In the genomic region with DNA sequence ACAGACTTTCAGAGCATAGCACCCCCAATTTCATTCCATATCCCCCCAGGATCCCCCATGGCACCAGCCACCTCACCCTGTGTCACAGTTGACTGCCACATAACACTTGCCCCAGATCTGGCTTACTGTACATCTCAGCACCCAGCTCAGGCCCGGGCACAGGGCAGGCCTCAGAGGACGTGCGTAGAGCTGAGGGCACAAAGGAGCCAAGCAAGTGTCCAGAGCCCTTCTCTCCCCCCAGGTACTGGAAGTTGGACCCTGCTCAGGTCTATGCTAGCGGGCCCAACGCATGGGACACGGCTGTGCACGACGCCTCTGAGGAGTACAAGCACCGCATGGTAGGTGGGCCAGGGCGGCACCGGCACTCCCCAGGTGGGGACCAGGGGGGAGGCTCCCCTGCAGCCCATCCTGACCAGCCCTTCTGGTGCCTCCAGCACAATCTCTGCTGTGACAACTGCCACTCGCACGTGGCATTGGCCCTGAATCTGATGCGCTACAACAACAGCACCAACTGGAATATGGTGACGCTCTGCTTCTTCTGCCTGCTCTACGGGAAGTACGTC, we compare ENCODE assay signal across 17 cellular contexts. TPM values are rescaled to one million over a fixed set of nuclear protein-coding genes. Genes with fewer than 3 reads are reported as not detected.
DNase-seq lines count a peak whose midpoint lies in the region; ATAC-seq and TF ChIP-seq lines count a peak whose summit lies in the region.
"Had no signal": no experiment of that assay in that cellular context is flagged by ENCODE, and none has a peak within 500 bp of the region (broad histone marks: within the 10 kb centered on the region; RNA-seq: fewer than 3 reads in every experiment).

No MANE protein-coding gene starts in this region.

- no peak overlapping the region for H3K4me3 Mint-ChIP-seq in natural killer cell treated with Interleukin-12 subunit alpha and Interleukin-12 subunit beta and Interleukin-15 and Interleukin-18, amount 100 ng/mL, for 72 hours
- no peak overlapping the region for H3K4me3 Mint-ChIP-seq in natural killer cell
- H3K4me3 Mint-ChIP-seq in activated CD4-positive, alpha-beta memory T cell treated with anti-CD3 and anti-CD28 coated beads, Interleukin-2, amount 10 ng/mL, durations not matched to agents 7 days and 5 days: no peak overlapping the region
- H3K4me3 Mint-ChIP-seq: HFFc6 had no signal

- intact Hi-C loops in natural killer cell (cut with micrococcal nuclease): loop anchor here (2.0 kb wide), 1 partner anchor 61 kb away; no protein-coding TSS in a partner anchor

- no peak for ATAC-seq in natural killer cell treated with Interleukin-12 subunit alpha and Interleukin-12 subunit beta and Interleukin-15 and Interleukin-18, amount 100 ng/mL, for 72 hours
- ATAC-seq in natural killer cell (no peak), gastroesophageal sphincter (peak; percentile 14)

- H3K36me3 Mint-ChIP-seq in natural killer cell treated with Interleukin-12 subunit alpha and Interleukin-12 subunit beta and Interleukin-15 and Interleukin-18, amount 100 ng/mL, for 72 hours: no peaks in the 10 kb centered on the region
- H3K36me3 Mint-ChIP-seq in natural killer cell: no peaks in the 10 kb centered on the region
- peaks cover 61% of the 10 kb centered on the region for H3K36me3 Mint-ChIP-seq in activated CD4-positive, alpha-beta memory T cell treated with anti-CD3 and anti-CD28 coated beads, Interleukin-2, amount 10 ng/mL, durations not matched to agents 7 days and 5 days (ENCODE audit: low read depth)

- H3K9me3 ChIP-seq in gastroesophageal sphincter: no peaks in the 10 kb centered on the region

- peaks cover 17 to 31% of the 10 kb centered on the region in 2 donors for H3K4me1 Mint-ChIP-seq in natural killer cell treated with Interleukin-12 subunit alpha and Interleukin-12 subunit beta and Interleukin-15 and Interleukin-18, amount 100 ng/mL, for 72 hours (ENCODE audit: low read depth in 2 of 2)
- H3K4me1 Mint-ChIP-seq in natural killer cell: peaks cover 23 to 33% of the 10 kb centered on the region in 2 donors
- H3K4me1 Mint-ChIP-seq in activated CD4-positive, alpha-beta memory T cell treated with anti-CD3 and anti-CD28 coated beads, Interleukin-2, amount 10 ng/mL, durations not matched to agents 7 days and 5 days: peaks cover 29% of the 10 kb centered on the region

- H3K27ac ChIP-seq in gastroesophageal sphincter: no peak overlapping the region
- H3K27ac ChIP-seq: C4-2B had no signal

- peaks cover 0 to 98% of the 10 kb centered on the region in 2 donors for H3K36me3 ChIP-seq in gastroesophageal sphincter

- H3K9me3 Mint-ChIP-seq in natural killer cell treated with Interleukin-12 subunit alpha and Interleukin-12 subunit beta and Interleukin-15 and Interleukin-18, amount 100 ng/mL, for 72 hours: no peaks in the 10 kb centered on the region
- no peaks in the 10 kb centered on the region for H3K9me3 Mint-ChIP-seq in natural killer cell
- no peaks in the 10 kb centered on the region for H3K9me3 Mint-ChIP-seq in activated CD4-positive, alpha-beta memory T cell treated with anti-CD3 and anti-CD28 coated beads, Interleukin-2, amount 10 ng/mL, durations not matched to agents 7 days and 5 days
- H3K9me3 Mint-ChIP-seq: HFFc6 had no signal

- H3K4me3 ChIP-seq in gastroesophageal sphincter: no peak overlapping the region

- 50 to 80% methylated on average over 2 to 3 of the region's 17 CpGs for WGBS in gastroesophageal sphincter (ENCODE audit: low coverage in 1 of 2), 2 donors

- TF ChIP-seq EP300 in gastroesophageal sphincter (IDR thresholded peaks at IDR 0.05): no peak

- peaks cover 0 to 17% (median 0%) of the 10 kb centered on the region in 3 donors for H3K4me1 ChIP-seq in gastroesophageal sphincter

- no peaks in the 10 kb centered on the region for H3K27me3 ChIP-seq in gastroesophageal sphincter

- TF ChIP-seq POLR2A in gastroesophageal sphincter (IDR thresholded peaks at IDR 0.05): no peak

- TF ChIP-seq CTCF in natural killer cell (IDR thresholded peaks at IDR 0.05) (no peak), gastroesophageal sphincter (IDR thresholded peaks at IDR 0.05) (no peak)

- CTCF ChIA-PET in activated CD4-positive, alpha-beta memory T cell treated with anti-CD3 and anti-CD28 coated beads, Interleukin-2, amount 10 ng/mL, durations not matched to agents 7 days and 5 days (lab: Charles Lee): interaction anchor here (0.6 to 3.0 kb wide), 15 partner anchors 10 to 420 kb away, joined by 3 to 45 read pairs (median 6); partner anchors contain the start of genes SYTL1 and WDTC1

- H3K27ac Mint-ChIP-seq in natural killer cell treated with Interleukin-12 subunit alpha and Interleukin-12 subunit beta and Interleukin-15 and Interleukin-18, amount 100 ng/mL, for 72 hours: no peak overlapping the region
- peak overlapping the region in 1 of 2 donors; percentile 69 for H3K27ac Mint-ChIP-seq in natural killer cell
- H3K27ac Mint-ChIP-seq in activated CD4-positive, alpha-beta memory T cell treated with anti-CD3 and anti-CD28 coated beads, Interleukin-2, amount 10 ng/mL, durations not matched to agents 7 days and 5 days: no peak overlapping the region
- H3K27ac Mint-ChIP-seq: HFFc6 had no signal

- POLR2A ChIA-PET in activated CD4-positive, alpha-beta memory T cell treated with anti-CD3 and anti-CD28 coated beads, Interleukin-2, amount 10 ng/mL, durations not matched to agents 7 days and 5 days (lab: Charles Lee): interaction anchor here (1.4 to 3.1 kb wide), 2 partner anchors 8 to 10 kb away, joined by 6 to 19 read pairs; partner anchors contain the start of gene SYTL1

- no peaks in the 10 kb centered on the region for H3K27me3 Mint-ChIP-seq in natural killer cell treated with Interleukin-12 subunit alpha and Interleukin-12 subunit beta and Interleukin-15 and Interleukin-18, amount 100 ng/mL, for 72 hours
- H3K27me3 Mint-ChIP-seq in natural killer cell (ENCODE audit: low read depth in 2 of 2): no peaks in the 10 kb centered on the region
- H3K27me3 Mint-ChIP-seq in activated CD4-positive, alpha-beta memory T cell treated with anti-CD3 and anti-CD28 coated beads, Interleukin-2, amount 10 ng/mL, durations not matched to agents 7 days and 5 days: no peaks in the 10 kb centered on the region

- DNase-seq in natural killer cell treated with Interleukin-12 subunit alpha and Interleukin-12 subunit beta and Interleukin-15 and Interleukin-18, amount 100 ng/mL, for 72 hours (ENCODE audit: low spot score): peak; percentile 12
- no peak for DNase-seq in natural killer cell
- DNase-seq in activated CD4-positive, alpha-beta memory T cell treated with anti-CD3 and anti-CD28 coated beads, Interleukin-2, amount 10 ng/mL, durations not matched to agents 7 days and 5 days: no peak
- DNase-seq in stimulated activated CD4-positive, alpha-beta T cell treated with anti-CD3 and anti-CD28 coated beads, Interleukin-1b, Interleukin-23, amount 100 ng/mL, for 48 hours: no peak
- DNase-seq: DMS 273 treated with DMSO at 0.1 percent for 48 hours, GF-D8, HFFc6, KG1, NCI-H1436, NCI-H2029, NCI-H2171, NCI-H446, NCI-H69, SHP77 treated with DMSO at 0.1 percent for 48 hours had no signal

RNA-seq across cellular contexts. Expression of gene SYTL1, which starts 8.0 kb away (rescaled TPM):
- 10 to 100 TPM; 24.2 to 39.5 TPM for total RNA-seq in natural killer cell treated with Interleukin-12 subunit alpha and Interleukin-12 subunit beta and Interleukin-15 and Interleukin-18, amount 100 ng/mL, for 72 hours
- 100 to 1,000 TPM; 244 to 312 (median 273) TPM for total RNA-seq in natural killer cell
- total RNA-seq in gastroesophageal sphincter: 1 to 10 TPM in 2 of 4 donors, under 1 TPM in 2; 0.81 to 4.8 (median 2.7) TPM
- 100 to 1,000 TPM; 124 to 136 TPM for total RNA-seq in activated CD4-positive, alpha-beta memory T cell treated with anti-CD3 and anti-CD28 coated beads, Interleukin-2, amount 10 ng/mL, durations not matched to agents 7 days and 5 days

RNA-seq across cellular contexts. Expression of gene TMEM222, which starts 11.8 kb away (rescaled TPM):
- total RNA-seq in natural killer cell treated with Interleukin-12 subunit alpha and Interleukin-12 subunit beta and Interleukin-15 and Interleukin-18, amount 100 ng/mL, for 72 hours: 10 to 100 TPM; 40.6 to 49.5 TPM
- total RNA-seq in natural killer cell (10 to 100 TPM; 34.9 to 41.2 (median 37.3) TPM), gastroesophageal sphincter (10 to 100 TPM; 15.6 to 28.6 (median 24.1) TPM)
- 10 to 100 TPM; 33.7 to 35.7 TPM for total RNA-seq in activated CD4-positive, alpha-beta memory T cell treated with anti-CD3 and anti-CD28 coated beads, Interleukin-2, amount 10 ng/mL, durations not matched to agents 7 days and 5 days

RNA-seq across cellular contexts. Expression of gene MAP3K6, which starts 33.0 kb away (rescaled TPM):
- 1 to 10 TPM; 8.5 TPM for total RNA-seq in natural killer cell treated with Interleukin-12 subunit alpha and Interleukin-12 subunit beta and Interleukin-15 and Interleukin-18, amount 100 ng/mL, for 72 hours
- total RNA-seq in natural killer cell (10 to 100 TPM in 2 of 3 donors, 1 to 10 TPM in 1; 8.2 to 15.1 (median 12.1) TPM), gastroesophageal sphincter (10 to 100 TPM; 31.1 to 64.3 (median 54.3) TPM)
- total RNA-seq in activated CD4-positive, alpha-beta memory T cell treated with anti-CD3 and anti-CD28 coated beads, Interleukin-2, amount 10 ng/mL, durations not matched to agents 7 days and 5 days: 10 to 100 TPM; 10.5 to 11.1 TPM

RNA-seq across cellular contexts. Expression of gene FCN3, which starts 40.8 kb away (rescaled TPM):
- total RNA-seq in natural killer cell treated with Interleukin-12 subunit alpha and Interleukin-12 subunit beta and Interleukin-15 and Interleukin-18, amount 100 ng/mL, for 72 hours: not detected
- total RNA-seq in natural killer cell: not detected
- total RNA-seq in gastroesophageal sphincter: 10 to 100 TPM in 1 of 4 donors, 1 to 10 TPM in 3; 4.6 to 11.5 (median 6.3) TPM
- total RNA-seq in activated CD4-positive, alpha-beta memory T cell treated with anti-CD3 and anti-CD28 coated beads, Interleukin-2, amount 10 ng/mL, durations not matched to agents 7 days and 5 days: not detected
- total RNA-seq: HFFc6, M059J had no signal

RNA-seq across cellular contexts. Expression of gene CD164L2, which starts 49.3 kb away (rescaled TPM):
- total RNA-seq in natural killer cell treated with Interleukin-12 subunit alpha and Interleukin-12 subunit beta and Interleukin-15 and Interleukin-18, amount 100 ng/mL, for 72 hours: not detected
- total RNA-seq in natural killer cell (under 1 TPM in 1 of 3 donors, not detected in 2; 0.40 TPM), gastroesophageal sphincter (not detected)
- not detected for total RNA-seq in activated CD4-positive, alpha-beta memory T cell treated with anti-CD3 and anti-CD28 coated beads, Interleukin-2, amount 10 ng/mL, durations not matched to agents 7 days and 5 days
- total RNA-seq: HFFc6, M059J had no signal

Comparison
In these comparisons a context has a peak if more than half of its experiments do, and no peak if none do; other contexts are left out.
1. RNA of gene SYTL1, which starts 8.0 kb away (total RNA-seq): 244 to 312 TPM in natural killer cell, 124 to 136 TPM in activated CD4-positive, alpha-beta memory T cell treated with anti-CD3 and anti-CD28 coated beads, Interleukin-2, amount 10 ng/mL, durations not matched to agents 7 days and 5 days and 24.2 to 39.5 TPM in natural killer cell treated with Interleukin-12 subunit alpha and Interleukin-12 subunit beta and Interleukin-15 and Interleukin-18, amount 100 ng/mL, for 72 hours; 0.81 to 4.8 TPM in gastroesophageal sphincter; every median in the first group is over 4 times any median in the second.